In genomic region chr7:80634505-80634904, GRCh38 we compare ENCODE assay signal across 13 cellular contexts. TPM values are rescaled to one million over a fixed set of nuclear protein-coding genes. Genes with fewer than 3 reads are reported as not detected.
DNase-seq lines count a peak whose midpoint lies in the region; ATAC-seq and TF ChIP-seq lines count a peak whose summit lies in the region.
"Had no signal": no experiment of that assay in that cellular context is flagged by ENCODE, and none has a peak within 500 bp of the region (broad histone marks: within the 10 kb centered on the region; RNA-seq: fewer than 3 reads in every experiment).

No MANE protein-coding gene starts in this region.

- H3K27ac ChIP-seq in liver (ENCODE audit: low read depth in 1 of 2, low read length in 2 of 2), result no peak overlapping the region
- H3K27ac ChIP-seq: KMS-11 had no signal

- 16% methylated on average over 2 of the region's 2 CpGs for WGBS in liver

- H3K36me3 ChIP-seq in liver (ENCODE audit: control insufficient read depth in 4 of 4, insufficient read depth in 3 of 4, low read depth in 1 of 4, low read length in 3 of 4), result no peaks in the 10 kb centered on the region

- TF ChIP-seq CTCF in astrocyte of the spinal cord (IDR thresholded peaks at IDR 0.05; ENCODE audit: low read depth, low read length) (no peak), liver (IDR thresholded peaks at IDR 0.05; ENCODE audit: low read depth, low read length, missing input control) (no peak)

- peaks cover 0 to 26% (median 10%) of the 10 kb centered on the region in 4 donors for H3K4me1 ChIP-seq in liver (ENCODE audit: control insufficient read depth in 4 of 4, insufficient read depth in 4 of 4, low read length in 3 of 4)

- no peak overlapping the region for H3K9ac ChIP-seq in liver (ENCODE audit: low read depth in 1 of 2, low read length in 2 of 2)
- H3K9ac ChIP-seq: KMS-11 had no signal

- DNase-seq in AG08396 (ENCODE audit: low spot score) (peak; percentile 7), KG1 (lab: John Stamatoyannopoulos, UW) (peak; percentile 13), astrocyte of the spinal cord (ENCODE audit: low read depth, low spot score) (peak; percentile 55)
- DNase-seq in activated CD8-positive, alpha-beta memory T cell treated with anti-CD3 and anti-CD28 coated beads, Interleukin-2, amount 50 U/mL, for 48 hours, result no peak
- DNase-seq: Calu3, RPMI8226 had no signal

- peak in 1 of 2 donors; percentile 14 for TF ChIP-seq RAD21 in liver (IDR thresholded peaks at IDR 0.05)

- H3K4me3 ChIP-seq in astrocyte of the spinal cord (ENCODE audit: low read depth, low read length) (no peak overlapping the region), liver (ENCODE audit: low read depth in 1 of 3, low read length in 3 of 3) (no peak overlapping the region)

- in situ Hi-C loops in astrocyte of the spinal cord (cut with HindIII; ENCODE audit: low sequenced_read_pairs), result no loop called here

- H3K9me3 ChIP-seq in liver (ENCODE audit: control insufficient read depth in 4 of 4, low read length in 3 of 4), result no peaks in the 10 kb centered on the region

- no peaks in the 10 kb centered on the region for H3K27me3 ChIP-seq in liver (ENCODE audit: control insufficient read depth in 4 of 4, insufficient read depth in 4 of 4, low read length in 3 of 4)

- no peak for ATAC-seq in HG02981 (IDR thresholded peaks at IDR 0.05; ENCODE audit: unreplicated experiment)
- ATAC-seq in GM19395 (IDR thresholded peaks at IDR 0.05; ENCODE audit: unreplicated experiment), result no peak
- ATAC-seq in HG02678 (IDR thresholded peaks at IDR 0.05; ENCODE audit: unreplicated experiment), result no peak

TF ChIP-seq in liver, 16 proteins besides CTCF, POLR2A, EP300 and RAD21:
- TF ChIP-seq EGR1 (IDR thresholded peaks at IDR 0.05; ENCODE audit: low read depth in 2 of 2), result no peak
- TF ChIP-seq GABPA (IDR thresholded peaks at IDR 0.05 in 1 of 2, conservative IDR thresholded peaks at IDR 0.05 in 1 of 2), result peak in 1 of 2 donors; percentile 13
- TF ChIP-seq TAF1 (conservative IDR thresholded peaks at IDR 0.05), result no peak
- no peak for TF ChIP-seq JUND (IDR thresholded peaks at IDR 0.05)
- TF ChIP-seq MAX (IDR thresholded peaks at IDR 0.05), result peak; percentile 57
- peak; percentile 33 for TF ChIP-seq ZBTB33 (IDR thresholded peaks at IDR 0.05)
- peak; percentile 27 for TF ChIP-seq YY1 (IDR thresholded peaks at IDR 0.05)
- TF ChIP-seq SP1 (IDR thresholded peaks at IDR 0.05), result peak; percentile 16
- peak; percentile 24 to 49 for TF ChIP-seq HNF4A (conservative IDR thresholded peaks at IDR 0.05)
- TF ChIP-seq RXRA (IDR thresholded peaks at IDR 0.05), result peak in 1 of 2 donors; percentile 55
- peak; percentile 11 for TF ChIP-seq ATF3 (IDR thresholded peaks at IDR 0.05)
- TF ChIP-seq HNF4G (IDR thresholded peaks at IDR 0.05), result no peak
- no peak for TF ChIP-seq FOXA1 (IDR thresholded peaks at IDR 0.05)
- TF ChIP-seq NR2F2 (IDR thresholded peaks at IDR 0.05), result no peak
- TF ChIP-seq REST (IDR thresholded peaks at IDR 0.05), result no peak
- TF ChIP-seq FOXA2 (IDR thresholded peaks at IDR 0.05), result no peak
TF ChIP-seq in liver: peak in this region for 8.

RNA-seq across cellular contexts. Expression of gene CD36, which starts 3.9 kb away (rescaled TPM):
- total RNA-seq in liver, result 100 to 1,000 TPM in 1 of 2 donors, 10 to 100 TPM in 1; 68.9 to 597 TPM
- 10 to 100 TPM; 21.6 to 40.1 TPM for polyA plus RNA-seq in liver
- total RNA-seq: activated CD8-positive, alpha-beta memory T cell treated with anti-CD3 and anti-CD28 coated beads for 36 hours; Calu3; kidney epithelial cell had no signal
